ENCODE assay signal across 8 cellular contexts in the genomic region with DNA sequence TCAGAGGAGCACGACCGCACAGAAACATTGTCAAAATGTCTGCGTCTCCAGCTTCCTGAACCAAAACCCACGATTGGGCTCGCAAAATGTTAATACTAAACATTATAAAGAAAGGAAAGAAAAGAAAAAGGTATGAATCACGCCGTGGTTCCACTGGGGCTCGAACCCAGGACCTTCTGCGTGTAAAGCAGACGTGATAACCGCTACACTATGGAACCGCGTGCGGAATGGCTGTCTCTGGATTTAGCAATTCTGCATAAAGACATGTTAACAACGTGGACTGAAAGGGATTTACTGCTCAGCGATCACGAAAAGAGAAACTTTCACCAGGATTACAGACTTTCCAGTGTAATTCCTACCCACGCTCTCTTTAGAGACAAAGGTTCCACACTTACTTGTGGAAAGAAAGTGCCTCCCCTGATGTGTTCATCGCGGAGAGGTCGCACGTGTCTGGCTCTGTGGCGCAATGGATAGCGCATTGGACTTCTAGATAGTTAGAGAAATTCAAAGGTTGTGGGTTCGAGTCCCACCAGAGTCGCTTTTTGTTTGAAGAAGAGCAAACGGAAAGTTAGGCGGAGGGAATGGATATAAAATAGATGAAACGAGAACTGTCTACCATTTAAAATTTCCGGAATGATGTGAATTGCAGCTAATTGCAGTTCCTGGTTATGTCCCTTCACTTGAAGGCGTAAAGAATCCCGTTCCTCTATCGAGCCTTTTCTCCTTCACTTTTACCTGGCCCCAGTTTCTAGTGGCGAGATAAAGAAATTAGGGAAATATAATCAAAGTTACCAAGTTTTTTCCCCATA. TPM values are rescaled to one million over a fixed set of nuclear protein-coding genes. Genes with fewer than 3 reads are reported as not detected.
DNase-seq lines count a peak whose midpoint lies in the region; ATAC-seq and TF ChIP-seq lines count a peak whose summit lies in the region.

No MANE protein-coding gene starts in this region.

- H3K27me3 Mint-ChIP-seq in CD4-positive, alpha-beta memory T cell, result peaks cover 0 to 9% of the 10 kb centered on the region in 2 donors
- peaks cover 5% of the 10 kb centered on the region for H3K27me3 Mint-ChIP-seq in activated T-cell treated with anti-CD3 and anti-CD28 coated beads, Interleukin-2, amount 50 U/mL, for 4 hours (ENCODE audit: low read depth)
- H3K27me3 Mint-ChIP-seq in natural killer cell (ENCODE audit: low read depth in 2 of 2), result peaks cover 5 to 17% of the 10 kb centered on the region in 2 donors

- POLR2A ChIA-PET in CD4-positive, alpha-beta memory T cell (lab: Charles Lee; ENCODE audit: partially characterized antibody), result interaction anchor here (0.7 to 4.3 kb wide), 5 partner anchors 10 to 408 kb away, joined by 3 to 76 read pairs (median 24); a partner anchor contains a TSS
- POLR2A ChIA-PET in Panc1 (lab: Charles Lee), result no interaction called here

- peak overlapping the region; percentile 19 to 61 for H3K4me3 ChIP-seq in CD4-positive, alpha-beta memory T cell (ENCODE audit: low read length in 2 of 2)
- peak overlapping the region; percentile 70 for H3K4me3 ChIP-seq in Jurkat, Clone E6-1 (ENCODE audit: low read length)
- H3K4me3 ChIP-seq in Panc1 (ENCODE audit: low read depth in 2 of 2, low read length in 2 of 2) (peak overlapping the region; percentile 89 to 95), fibroblast of lung (replicated peaks in 1 of 4; ENCODE audit: control extremely low read depth in 1 of 4, insufficient read depth in 1 of 4, low read depth in 3 of 4, low read length in 4 of 4) (peak overlapping the region; percentile 55 to 95 (median 75))

- peak overlapping the region; percentile 51 for H3K27ac ChIP-seq in CD4-positive, alpha-beta memory T cell (ENCODE audit: low read depth, low read length)
- H3K27ac ChIP-seq in Panc1 (ENCODE audit: low read length) (peak overlapping the region; percentile 94), fibroblast of lung (ENCODE audit: insufficient read depth, low read length) (peak overlapping the region; percentile 74)

- no peaks in the 10 kb centered on the region for H3K9me3 ChIP-seq in CD4-positive, alpha-beta memory T cell (ENCODE audit: control insufficient read depth in 1 of 2, low read length in 2 of 2)
- H3K9me3 ChIP-seq in Panc1 (ENCODE audit: control insufficient read depth, insufficient read depth, low read depth, low read length) (no peaks in the 10 kb centered on the region), fibroblast of lung (ENCODE audit: control insufficient read depth, insufficient read depth, low read depth, low read length) (no peaks in the 10 kb centered on the region)

- H2AFZ ChIP-seq in fibroblast of lung (ENCODE audit: low read length), result no peak overlapping the region

- no peaks in the 10 kb centered on the region for H4K20me1 ChIP-seq in fibroblast of lung (ENCODE audit: control insufficient read depth, extremely low read depth, insufficient read depth, low read length)

- peak overlapping the region; percentile 71 for H3K4me2 ChIP-seq in fibroblast of lung (ENCODE audit: extremely low read depth, insufficient read depth, low read length)

- peak overlapping the region; percentile 86 to 96 (median 88) for H3K4me3 Mint-ChIP-seq in CD4-positive, alpha-beta memory T cell
- peak overlapping the region; percentile 87 for H3K4me3 Mint-ChIP-seq in activated T-cell treated with anti-CD3 and anti-CD28 coated beads, Interleukin-2, amount 50 U/mL, for 4 hours
- H3K4me3 Mint-ChIP-seq in natural killer cell, result peak overlapping the region; percentile 99

- peaks cover 0 to 11% of the 10 kb centered on the region in 2 donors for H3K36me3 Mint-ChIP-seq in CD4-positive, alpha-beta memory T cell
- H3K36me3 Mint-ChIP-seq in activated T-cell treated with anti-CD3 and anti-CD28 coated beads, Interleukin-2, amount 50 U/mL, for 4 hours (ENCODE audit: insufficient read depth), result no peaks in the 10 kb centered on the region
- peaks cover 7% of the 10 kb centered on the region for H3K36me3 Mint-ChIP-seq in natural killer cell

- H3K79me2 ChIP-seq in fibroblast of lung (ENCODE audit: control insufficient read depth, insufficient read depth, low read length), result no peaks in the 10 kb centered on the region

- H3K4me1 ChIP-seq in CD4-positive, alpha-beta memory T cell (ENCODE audit: insufficient read depth, low read length), result peaks cover 20% of the 10 kb centered on the region
- peaks cover 12% of the 10 kb centered on the region for H3K4me1 ChIP-seq in Panc1 (ENCODE audit: control insufficient read depth, insufficient read depth, low read length)
- H3K4me1 ChIP-seq in fibroblast of lung (ENCODE audit: control insufficient read depth, extremely low read depth, insufficient read depth, low read length), result peaks cover 6% of the 10 kb centered on the region

- H3K27ac Mint-ChIP-seq in CD4-positive, alpha-beta memory T cell, result peak overlapping the region; percentile 92 to 100 (median 94)
- peak overlapping the region; percentile 98 to 100 for H3K27ac Mint-ChIP-seq in natural killer cell

- ATAC-seq in GM21526 (IDR thresholded peaks at IDR 0.05; ENCODE audit: low FRiP score, unreplicated experiment), result peak; percentile 40
- ATAC-seq in Panc1, result peak; percentile 71
- ATAC-seq in activated T-cell treated with anti-CD3 and anti-CD28 coated beads, Interleukin-2, amount 50 U/mL, for 4 hours, result peak; percentile 59 to 64
- ATAC-seq in natural killer cell, result peak; percentile 59 to 65 (median 61)

- in situ Hi-C loops in Panc1 (cut with HindIII; ENCODE audit: low pct_unique_long_range_greater_than_20kb, low sequenced_read_pairs), result no loop called here

- no peaks in the 10 kb centered on the region for H3K27me3 ChIP-seq in CD4-positive, alpha-beta memory T cell (ENCODE audit: insufficient read depth, low read length)
- no peaks in the 10 kb centered on the region for H3K27me3 ChIP-seq in Panc1 (ENCODE audit: control insufficient read depth, insufficient read depth, low read length)
- H3K27me3 ChIP-seq in fibroblast of lung (ENCODE audit: control insufficient read depth, insufficient read depth, low read length), result no peaks in the 10 kb centered on the region

- no peaks in the 10 kb centered on the region for H3K36me3 ChIP-seq in CD4-positive, alpha-beta memory T cell (ENCODE audit: insufficient read depth, low read length)
- H3K36me3 ChIP-seq in Panc1 (ENCODE audit: control insufficient read depth, insufficient read depth, low read length), result no peaks in the 10 kb centered on the region
- no peaks in the 10 kb centered on the region for H3K36me3 ChIP-seq in fibroblast of lung (ENCODE audit: control insufficient read depth, insufficient read depth, low read length)

- BruUV-seq in Panc1 (replicated peaks; lab: Mats Ljungman, UMichigan), result no TSS peak

- intact Hi-C loops in CD4-positive, alpha-beta memory T cell (cut with micrococcal nuclease), result loop anchor here (1.0 to 10.0 kb wide), 10 partner anchors 9 to 1836 kb away; a partner anchor contains a TSS
- intact Hi-C loops in Panc1 (cut with micrococcal nuclease; ENCODE audit: unreplicated experiment) (loop anchor here (5.0 to 10.0 kb wide), 2 partner anchors 116 to 224 kb away; a partner anchor contains a TSS), natural killer cell (cut with micrococcal nuclease) (loop anchor here (1.0 to 10.0 kb wide), 4 partner anchors 9 to 254 kb away; a partner anchor contains a TSS)

- no peak for TF ChIP-seq CTCF in Panc1 (IDR thresholded peaks at IDR 0.05)
- no peak for TF ChIP-seq CTCF in fibroblast of lung (conservative IDR thresholded peaks at IDR 0.05 in 1 of 2, IDR thresholded peaks at IDR 0.05 in 1 of 2; ENCODE audit: low read depth in 1 of 2, low read length in 2 of 2)
- no peak for TF ChIP-seq CTCF in natural killer cell (IDR thresholded peaks at IDR 0.05)

- H3K9me3 Mint-ChIP-seq in CD4-positive, alpha-beta memory T cell, result peaks cover 0 to 17% (median 0%) of the 10 kb centered on the region in 8 donors
- no peaks in the 10 kb centered on the region for H3K9me3 Mint-ChIP-seq in activated T-cell treated with anti-CD3 and anti-CD28 coated beads, Interleukin-2, amount 50 U/mL, for 4 hours
- H3K9me3 Mint-ChIP-seq in natural killer cell, result no peaks in the 10 kb centered on the region

- DNase-seq in CD4-positive, alpha-beta memory T cell, result peak; percentile 80 to 86 (median 83)
- DNase-seq in Jurkat, Clone E6-1 (ENCODE audit: low read depth, low spot score), result peak; percentile 90
- DNase-seq in Panc1 (ENCODE audit: low read depth, low spot score) (no peak), fibroblast of lung (ENCODE audit: low read depth in 2 of 2) (peak; percentile 83 to 95), natural killer cell (peak; percentile 72)
- peak; percentile 79 for DNase-seq in activated T-cell treated with anti-CD3 and anti-CD28 coated beads, Interleukin-2, amount 50 U/mL, for 4 hours
- peak; percentile 74 to 95 (median 82) for DNase-seq in stimulated activated naive CD4-positive, alpha-beta T cell (lab: John Stamatoyannopoulos, UW)

- H3K4me1 Mint-ChIP-seq in CD4-positive, alpha-beta memory T cell, result peaks cover 19 to 58% (median 33%) of the 10 kb centered on the region in 4 donors
- peaks cover 28% of the 10 kb centered on the region for H3K4me1 Mint-ChIP-seq in activated T-cell treated with anti-CD3 and anti-CD28 coated beads, Interleukin-2, amount 50 U/mL, for 4 hours (ENCODE audit: low read depth)
- H3K4me1 Mint-ChIP-seq in natural killer cell, result peaks cover 23 to 29% of the 10 kb centered on the region in 2 donors

- peak overlapping the region; percentile 34 for H3K9ac ChIP-seq in fibroblast of lung (ENCODE audit: insufficient read depth, low read length)

- CTCF ChIA-PET in CD4-positive, alpha-beta memory T cell (lab: Charles Lee; ENCODE audit: partially characterized antibody), result interaction anchor here (0.9 to 1.9 kb wide), 2 partner anchors 15 to 65 kb away, joined by 3 to 6 read pairs; a partner anchor contains a TSS
- CTCF ChIA-PET in Panc1 (lab: Charles Lee), result no interaction called here

RNA-seq across cellular contexts. Expression of a gene that starts 39.7 kb away (rescaled TPM):
- total RNA-seq in CD4-positive, alpha-beta memory T cell, result not detected
- not detected for polyA plus RNA-seq in CD4-positive, alpha-beta memory T cell
- not detected for polyA plus RNA-seq in Jurkat, Clone E6-1 (2012; ENCODE audit: insufficient read depth, insufficient read length)
- total RNA-seq in Panc1 (2021; ENCODE audit: unreplicated experiment), result not detected
- polyA plus RNA-seq in Panc1 (2012; ENCODE audit: insufficient read length), result not detected
- total RNA-seq in activated T-cell treated with anti-CD3 and anti-CD28 coated beads, Interleukin-2, amount 50 U/mL, for 4 hours, result not detected
- not detected in 2 replicates for total RNA-seq in fibroblast of lung
- polyA plus RNA-seq in fibroblast of lung, result not detected in 2 replicates
- not detected in 2 replicates for polyA plus RNA-seq in fibroblast of lung (2012)
- not detected in 2 replicates for polyA minus RNA-seq in fibroblast of lung (ENCODE audit: low replicate concordance)
- not detected for total RNA-seq in natural killer cell

RNA-seq across cellular contexts. Expression of a gene that starts 47.7 kb away (rescaled TPM):
- total RNA-seq in CD4-positive, alpha-beta memory T cell, result not detected
- polyA plus RNA-seq in CD4-positive, alpha-beta memory T cell, result not detected
- not detected for polyA plus RNA-seq in Jurkat, Clone E6-1 (2012; ENCODE audit: insufficient read depth, insufficient read length)
- total RNA-seq in Panc1 (2021; ENCODE audit: unreplicated experiment) (not detected), fibroblast of lung (not detected in 2 replicates), natural killer cell (not detected)
- polyA plus RNA-seq in Panc1 (2012; ENCODE audit: insufficient read length), result not detected
- not detected for total RNA-seq in activated T-cell treated with anti-CD3 and anti-CD28 coated beads, Interleukin-2, amount 50 U/mL, for 4 hours
- not detected in 2 replicates for polyA plus RNA-seq in fibroblast of lung
- not detected in 2 replicates for polyA plus RNA-seq in fibroblast of lung (2012)
- not detected in 2 replicates for polyA minus RNA-seq in fibroblast of lung (ENCODE audit: low replicate concordance)

Comparison
In these comparisons a context has a peak if more than half of its experiments do, and no peak if none do; other contexts are left out.
1. H3K4me3 ChIP-seq: peak in every context shown above with its lines; median percentile 92 in Panc1; 75 in fibroblast of lung; 70 in Jurkat, Clone E6-1; 40 in CD4-positive, alpha-beta memory T cell.